Comparison of ENCODE assay signal across 8 cellular contexts in the genomic region with DNA sequence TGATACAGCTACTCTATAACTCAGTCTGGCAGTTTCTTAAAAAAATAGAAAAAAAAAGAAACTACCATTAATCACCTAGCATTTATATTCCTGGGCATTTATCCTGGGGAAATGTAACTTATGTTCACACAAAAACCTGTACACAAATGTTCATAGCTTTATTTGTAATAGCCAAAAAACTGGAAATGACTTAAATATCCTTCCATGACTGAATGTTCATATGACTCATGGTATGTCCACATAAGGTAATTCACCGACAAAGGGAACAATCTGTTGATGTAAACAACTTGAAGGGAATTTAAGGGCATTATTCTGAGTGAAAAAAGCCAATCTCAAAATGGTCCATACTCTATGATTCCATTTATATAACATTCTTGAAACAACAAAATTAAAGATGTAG. TPM values are rescaled to one million over a fixed set of nuclear protein-coding genes. Genes with fewer than 3 reads are reported as not detected.
DNase-seq lines count a peak whose midpoint lies in the region; FAIRE-seq and TF ChIP-seq lines count a peak whose summit lies in the region.
"Not testable (repeated sequence)": the region's sequence is repeated elsewhere in the genome, so short reads cannot be mapped to it uniquely, and the experiment has no call there.

No MANE protein-coding gene starts in this region.

- not testable (repeated sequence) for H3K4me3 ChIP-seq in cardiac fibroblast (replicated peaks in 1 of 2; ENCODE audit: low read depth in 2 of 2, low read length in 2 of 2); fibroblast of mammary gland (ENCODE audit: control insufficient read depth, low read depth, low read length); keratinocyte (ENCODE audit: control insufficient read depth in 2 of 3, extremely low read depth in 1 of 3, insufficient read depth in 2 of 3, low read depth in 1 of 3, low read length in 3 of 3)

- H3K79me2 ChIP-seq in keratinocyte (ENCODE audit: control insufficient read depth, insufficient read depth, low read length) = not testable (repeated sequence)

- not testable (repeated sequence) for TF ChIP-seq CTCF in D721Med (IDR thresholded peaks at IDR 0.05; ENCODE audit: insufficient read depth, missing control alignments); cardiac fibroblast (IDR thresholded peaks at IDR 0.05; ENCODE audit: low read depth, low read length); fibroblast of mammary gland (conservative IDR thresholded peaks at IDR 0.05; ENCODE audit: control insufficient read depth, insufficient read depth, low read depth, low read length); keratinocyte (optimal IDR thresholded peaks at IDR 0.05 in 1 of 3, IDR thresholded peaks at IDR 0.05 in 1 of 3, conservative IDR thresholded peaks at IDR 0.05 in 1 of 3; ENCODE audit: extremely low read depth in 1 of 3, insufficient read depth in 2 of 3, low read length in 3 of 3)

- not testable (repeated sequence) for H4K20me1 ChIP-seq in keratinocyte (ENCODE audit: control insufficient read depth, extremely low read depth, insufficient read depth, low read length)

- not testable (repeated sequence) for DNase-seq in D721Med (ENCODE audit: insufficient read length, low spot score); H54 (ENCODE audit: insufficient read length, low spot score); keratinocyte (ENCODE audit: low read depth, low spot score); urothelium cell line (ENCODE audit: low spot score)
- DNase-seq in M059J (ENCODE audit: low read depth) = peak; percentile 12
- DNase-seq in amniotic epithelial cell (ENCODE audit: low read depth) = peak; percentile 27
- peak; percentile 18 to 68 for DNase-seq in cardiac fibroblast (ENCODE audit: low read depth in 2 of 2)
- DNase-seq in fibroblast of mammary gland (ENCODE audit: low read depth) = peak; percentile 70

- not testable (repeated sequence) for H3K4me2 ChIP-seq in keratinocyte (ENCODE audit: control insufficient read depth, extremely low read depth, insufficient read depth, low read depth, low read length)

- FAIRE-seq in D721Med (lab: Jason Lieb, UNC) (peak; percentile 71), H54 (lab: Jason Lieb, UNC) (peak; percentile 69), keratinocyte (lab: Jason Lieb, UNC) (peak; percentile 29), urothelium cell line (lab: Jason Lieb, UNC) (peak; percentile 85)

- not testable (repeated sequence) for H3K27ac ChIP-seq in keratinocyte (ENCODE audit: control insufficient read depth, insufficient read depth, low read length)

- H3K27me3 ChIP-seq in keratinocyte (ENCODE audit: control insufficient read depth, extremely low read depth, insufficient read depth, low read length) = not testable (repeated sequence)

- H3K4me1 ChIP-seq in keratinocyte (ENCODE audit: control insufficient read depth, extremely low read depth, insufficient read depth, low read length) = not testable (repeated sequence)

- not testable (repeated sequence) for H2AFZ ChIP-seq in keratinocyte (ENCODE audit: control insufficient read depth, low read length)

- dilution Hi-C loops in keratinocyte (cut with MboI; ENCODE audit: extremely low pct_ligation_motif_present, low sequenced_read_pairs) = not testable (repeated sequence)

- not testable (repeated sequence) for H3K9me1 ChIP-seq in keratinocyte (ENCODE audit: control insufficient read depth, extremely low read depth, insufficient read depth, low read length)

- H3K9ac ChIP-seq in keratinocyte (ENCODE audit: control insufficient read depth, extremely low read depth, insufficient read depth, low read length) = not testable (repeated sequence)

- H3K9me3 ChIP-seq in keratinocyte (ENCODE audit: control insufficient read depth, low read depth, low read length) = not testable (repeated sequence)

- not testable (repeated sequence) for TF ChIP-seq POLR2A in H54 (IDR thresholded peaks at IDR 0.05; ENCODE audit: low read depth, low read length)

- not testable (repeated sequence) for H3K36me3 ChIP-seq in keratinocyte (ENCODE audit: control insufficient read depth in 2 of 2, extremely low read depth in 1 of 2, insufficient read depth in 2 of 2, low read length in 2 of 2)

RNA-seq across cellular contexts. Expression of a gene that starts 45.8 kb away (rescaled TPM):
- 4.6 and 8.3 TPM in 2 replicates for total RNA-seq in M059J (2014; rRNA removed; shearing (Covaris generic))
- 2.9 to 7.3 TPM (median 4.1 TPM) in 3 replicates for polyA plus RNA-seq in keratinocyte
- 5.8 TPM for polyA plus RNA-seq in keratinocyte (2011; ENCODE audit: low read depth)
- 2.7 and 5.6 TPM in 2 replicates for polyA plus RNA-seq in keratinocyte (2011; cell fraction: cytosol; rRNA removed)
- polyA plus RNA-seq in keratinocyte (2011; cell fraction: nucleus; rRNA removed) = 5.8 and 7.5 TPM in 2 replicates
- polyA plus RNA-seq in keratinocyte (2012; ENCODE audit: low replicate concordance) = 2.6 and 3.2 TPM in 2 replicates
- polyA minus RNA-seq in keratinocyte = 0.43 to 11.0 TPM (median 4.1 TPM) in 3 replicates
- polyA minus RNA-seq in keratinocyte (2011; cell fraction: cytosol; rRNA and poly(A)+ RNA removed) = 4.4 TPM
- 10.2 and 12.1 TPM in 2 replicates for polyA minus RNA-seq in keratinocyte (2011; cell fraction: nucleus; rRNA and poly(A)+ RNA removed)
